Comparison of ENCODE assay signal across 22 cellular contexts in genomic region chr2:104164721-104165252, GRCh38.
"Had no signal": no experiment of that assay in that cellular context is flagged by ENCODE, and none has a peak within 500 bp of the region (broad histone marks: within the 10 kb centered on the region; RNA-seq: fewer than 3 reads in every experiment).

No MANE protein-coding gene starts in this region.

- FAIRE-seq: bronchial epithelial cell had no signal

- H3K4me2 ChIP-seq: PC-9 had no signal

- H3K4me3 ChIP-seq: body of pancreas, PC-9 had no signal

- H3K36me3 Mint-ChIP-seq: activated naive CD8-positive, alpha-beta T cell had no signal

- H3K27me3 Mint-ChIP-seq: activated naive CD8-positive, alpha-beta T cell had no signal

- H3K27ac ChIP-seq: body of pancreas, PC-9 had no signal

- H3K4me1 ChIP-seq: body of pancreas had no signal

- H3K27ac Mint-ChIP-seq: activated naive CD4-positive, alpha-beta T cell treated with anti-CD3 and anti-CD28 coated beads for 36 hours; activated naive CD8-positive, alpha-beta T cell; T-helper 1 cell treated with Interleukin-12 subunit alpha and Interleukin-12 subunit beta and Interleukin-4 antibody, amounts not matched to agents 30 μg/mL and 1 μg/mL, for 36 hours had no signal

- H2AFZ ChIP-seq: PC-9 had no signal

- ATAC-seq: activated T-cell treated with anti-CD3 and anti-CD28 coated beads, Interleukin-2, amount 50 U/mL, for 4 hours; body of pancreas had no signal

- H3K4me3 Mint-ChIP-seq: activated naive CD4-positive, alpha-beta T cell treated with anti-CD3 and anti-CD28 coated beads for 36 hours; activated naive CD8-positive, alpha-beta T cell; activated T-cell treated with anti-CD3 and anti-CD28 coated beads, Interleukin-2, amount 50 U/mL, for 4 hours; T-helper 1 cell treated with Interleukin-12 subunit alpha and Interleukin-12 subunit beta and Interleukin-4 antibody, amounts not matched to agents 30 μg/mL and 1 μg/mL, for 36 hours had no signal

- DNase-seq: activated CD4-positive, alpha-beta T cell treated with anti-CD3 and anti-CD28 coated beads for 48 hours; activated CD4-positive, alpha-beta T cell treated with anti-CD3 and anti-CD28 coated beads, Interleukin-2, amount 50 U/mL, for 48 hours; activated CD4-positive, CD25-positive, alpha-beta regulatory T cell treated with anti-CD3 and anti-CD28 coated beads, Interleukin-2, amount 50 U/mL, for 72 hours; activated CD8-positive, alpha-beta memory T cell treated with anti-CD3 and anti-CD28 coated beads for 24 hours; activated gamma-delta T cell; activated naive CD4-positive, alpha-beta T cell treated with anti-CD3 and anti-CD28 coated beads for 36 hours; activated T-cell treated with anti-CD3 and anti-CD28 coated beads, Interleukin-2, amount 50 U/mL, for 4 hours; amygdala; body of pancreas; central memory CD4-positive, alpha-beta T cell; Kasumi-1; NCI-H1105 treated with DMSO at 0.1 percent for 48 hours; NCI-H146; NCI-H187 treated with DMSO at 0.1 percent for 48 hours; NCI-H2081 treated with DMSO at 0.1 percent for 48 hours; NCI-H446; NCI-H524; PC-9; SHP77 treated with DMSO at 0.1 percent for 48 hours had no signal

- H3K27me3 ChIP-seq: body of pancreas had no signal

- H3K9me3 ChIP-seq: body of pancreas had no signal

- H3K9me3 Mint-ChIP-seq: activated naive CD4-positive, alpha-beta T cell treated with anti-CD3 and anti-CD28 coated beads for 36 hours; T-helper 1 cell treated with Interleukin-12 subunit alpha and Interleukin-12 subunit beta and Interleukin-4 antibody, amounts not matched to agents 30 μg/mL and 1 μg/mL, for 36 hours had no signal
